8 cellular contexts compared by ENCODE assay signal in the genomic region with DNA sequence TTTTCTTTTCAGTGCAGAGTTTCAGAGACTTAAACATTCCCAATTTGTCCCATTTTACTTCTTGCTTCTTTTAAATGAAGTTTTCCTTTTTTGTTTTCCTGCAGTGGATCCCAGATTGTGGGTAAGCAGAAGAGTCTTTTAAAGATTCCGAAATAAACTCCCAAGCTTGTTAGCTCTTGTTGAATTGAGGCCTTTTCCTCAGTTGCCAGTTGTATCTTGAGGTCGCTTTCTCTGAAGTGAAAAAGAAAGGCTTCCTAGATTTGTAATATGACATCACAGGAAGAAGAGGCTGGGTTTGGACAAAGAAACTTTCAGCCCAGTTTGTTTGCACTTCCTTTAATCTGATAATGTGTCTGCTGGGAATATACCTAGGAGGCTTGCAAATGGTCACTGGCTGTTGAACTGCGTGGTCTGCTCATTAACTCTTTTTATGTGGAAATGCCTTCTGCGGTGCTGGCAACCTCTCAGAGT. TPM values are rescaled to one million over a fixed set of nuclear protein-coding genes. Genes with fewer than 3 reads are reported as not detected.
DNase-seq lines count a peak whose midpoint lies in the region; ATAC-seq and TF ChIP-seq lines count a peak whose summit lies in the region.

A gene with protein sequence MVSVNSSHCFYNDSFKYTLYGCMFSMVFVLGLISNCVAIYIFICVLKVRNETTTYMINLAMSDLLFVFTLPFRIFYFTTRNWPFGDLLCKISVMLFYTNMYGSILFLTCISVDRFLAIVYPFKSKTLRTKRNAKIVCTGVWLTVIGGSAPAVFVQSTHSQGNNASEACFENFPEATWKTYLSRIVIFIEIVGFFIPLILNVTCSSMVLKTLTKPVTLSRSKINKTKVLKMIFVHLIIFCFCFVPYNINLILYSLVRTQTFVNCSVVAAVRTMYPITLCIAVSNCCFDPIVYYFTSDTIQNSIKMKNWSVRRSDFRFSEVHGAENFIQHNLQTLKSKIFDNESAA (minus strand): TSS at position 233 of the 471 bp plus-strand sequence. CDS start 690 bp downstream, outside the sequence.

- no peak for TF ChIP-seq CTCF in parathyroid adenoma (IDR thresholded peaks at IDR 0.05)

- H3K9ac ChIP-seq in parathyroid adenoma, result no peak within 1 kb of the TSS

- H3K4me3 ChIP-seq in parathyroid adenoma (ENCODE audit: low read depth, low read length), result peak within 1 kb of the TSS; percentile 54

- no peaks in the 10 kb centered on the region for H3K27me3 Mint-ChIP-seq in activated naive CD8-positive, alpha-beta T cell treated with anti-CD3 and anti-CD28 coated beads for 36 hours

- H3K4me3 Mint-ChIP-seq in activated naive CD8-positive, alpha-beta T cell treated with anti-CD3 and anti-CD28 coated beads for 36 hours, result peak within 1 kb of the TSS; percentile 87

- peak within 1 kb of the TSS; percentile 10 for H3K4me2 ChIP-seq in parathyroid adenoma (ENCODE audit: low read length)

- peak; percentile 86 to 89 for ATAC-seq in left cardiac atrium

- H3K9me3 ChIP-seq in parathyroid adenoma (ENCODE audit: control insufficient read depth, low read length), result no peaks in the 10 kb centered on the region

- H3K79me2 ChIP-seq in parathyroid adenoma, result no peaks in the 10 kb centered on the region

- peak within 1 kb of the TSS; percentile 80 for H3K27ac ChIP-seq in parathyroid adenoma

- intact Hi-C loops in left cardiac atrium (cut with DNase I), result loop anchor here in 1 of 2 donors (5.0 kb wide), 1 partner anchor 164 kb away; no protein-coding TSS in a partner anchor

- no peaks in the 10 kb centered on the region for H3K4me1 ChIP-seq in parathyroid adenoma

- peak within 1 kb of the TSS; percentile 41 for H2AFZ ChIP-seq in parathyroid adenoma

- H3K36me3 ChIP-seq in parathyroid adenoma (ENCODE audit: control insufficient read depth, insufficient read depth, low read length), result no peaks in the 10 kb centered on the region

- peak within 1 kb of the TSS; percentile 85 for H3K27ac Mint-ChIP-seq in activated naive CD8-positive, alpha-beta T cell treated with anti-CD3 and anti-CD28 coated beads for 36 hours

- peaks cover 2% of the 10 kb centered on the region for H3K9me3 Mint-ChIP-seq in activated naive CD8-positive, alpha-beta T cell treated with anti-CD3 and anti-CD28 coated beads for 36 hours

- H3K27me3 ChIP-seq in parathyroid adenoma (ENCODE audit: control insufficient read depth, insufficient read depth, low read length), result no peaks in the 10 kb centered on the region

- peak; percentile 65 for DNase-seq in activated effector memory CD4-positive, alpha-beta T cell treated with anti-CD3 and anti-CD28 coated beads, Interleukin-2, amount 50 U/mL, for 16 hours
- no peak for DNase-seq in activated effector memory CD4-positive, alpha-beta T cell treated with Interleukin-2 at 50 U/mL for 16 hours
- no peak for DNase-seq in activated naive CD8-positive, alpha-beta T cell treated with anti-CD3 and anti-CD28 coated beads for 36 hours
- no peak for DNase-seq in left cardiac atrium
- no peak for DNase-seq in activated CD4-positive, CD25-positive, alpha-beta regulatory T cell treated with anti-CD3 and anti-CD28 coated beads, Interleukin-2, amount 50 U/mL, for 72 hours
- DNase-seq in activated CD8-positive, alpha-beta memory T cell treated with anti-CD3 and anti-CD28 coated beads, Interleukin-2, amount 50 U/mL, for 4 hours, result no peak
- no peak for DNase-seq in amygdala (lab: John Stamatoyannopoulos, UW)

- H3K4me1 Mint-ChIP-seq in activated naive CD8-positive, alpha-beta T cell treated with anti-CD3 and anti-CD28 coated beads for 36 hours, result peaks cover 42% of the 10 kb centered on the region

- H3K36me3 Mint-ChIP-seq in activated naive CD8-positive, alpha-beta T cell treated with anti-CD3 and anti-CD28 coated beads for 36 hours, result peaks cover 47% of the 10 kb centered on the region

RNA-seq across cellular contexts. Expression of the gene that starts here (rescaled TPM):
- total RNA-seq in activated naive CD8-positive, alpha-beta T cell treated with anti-CD3 and anti-CD28 coated beads for 36 hours, result 1 to 10 TPM; 3.2 to 4.1 TPM
- 10 to 100 TPM; 13.5 to 15.0 TPM for total RNA-seq in left cardiac atrium
